ENCODE assay signal across 10 cellular contexts in genomic region chr6:33914519-33915120, GRCh38.
A peak's percentile ranks its signal among the peaks of the same experiment; 100 is the strongest.
DNase-seq lines count a peak whose midpoint lies in the region; ATAC-seq and TF ChIP-seq lines count a peak whose summit lies in the region.
"Had no signal": no experiment of that assay in that cellular context is flagged by ENCODE, and none has a peak within 500 bp of the region (broad histone marks: within the 10 kb centered on the region; RNA-seq: fewer than 3 reads in every experiment).

No MANE protein-coding gene starts in this region.

- TF ChIP-seq CTCF in GM10266 (IDR thresholded peaks at IDR 0.05; ENCODE audit: control insufficient read depth, insufficient read depth, low read depth, missing control alignments), result no peak

- ATAC-seq in HG03196 (IDR thresholded peaks at IDR 0.05; ENCODE audit: unreplicated experiment), result no peak

- DNase-seq in GM10266 (ENCODE audit: extremely low spot score) (peak; percentile 45), SIG-M5 (lab: John Stamatoyannopoulos, UW) (peak; percentile 22), DMS 273 treated with DMSO at 0.1 percent for 48 hours (lab: John Stamatoyannopoulos, UW) (no peak), SW480 (ENCODE audit: low spot score) (no peak), dedifferentiated amniotic fluid mesenchymal stem cell (ENCODE audit: extremely low spot score) (no peak)
- peak; percentile 35 for DNase-seq in activated naive CD4-positive, alpha-beta T cell treated with Interleukin-2 at 50 U/mL for 16 hours
- DNase-seq in stimulated activated CD4-positive, alpha-beta T cell treated with anti-CD3 and anti-CD28 coated beads, Interleukin-15, amount 100 ng/mL, for 24 hours, result peak; percentile 63
- DNase-seq: aorta, NCI-H526 had no signal

Comparison
In these comparisons a context has a peak if more than half of its experiments do, and no peak if none do; other contexts are left out.
1. DNase-seq: peak in GM10266 (single experiment), SIG-M5 (single experiment), activated naive CD4-positive, alpha-beta T cell treated with Interleukin-2 at 50 U/mL for 16 hours (single experiment) and stimulated activated CD4-positive, alpha-beta T cell treated with anti-CD3 and anti-CD28 coated beads, Interleukin-15, amount 100 ng/mL, for 24 hours (single experiment); none in DMS 273 treated with DMSO at 0.1 percent for 48 hours (single experiment), SW480 (single experiment) and dedifferentiated amniotic fluid mesenchymal stem cell (single experiment).